11 cellular contexts compared by ENCODE assay signal in the genomic region with DNA sequence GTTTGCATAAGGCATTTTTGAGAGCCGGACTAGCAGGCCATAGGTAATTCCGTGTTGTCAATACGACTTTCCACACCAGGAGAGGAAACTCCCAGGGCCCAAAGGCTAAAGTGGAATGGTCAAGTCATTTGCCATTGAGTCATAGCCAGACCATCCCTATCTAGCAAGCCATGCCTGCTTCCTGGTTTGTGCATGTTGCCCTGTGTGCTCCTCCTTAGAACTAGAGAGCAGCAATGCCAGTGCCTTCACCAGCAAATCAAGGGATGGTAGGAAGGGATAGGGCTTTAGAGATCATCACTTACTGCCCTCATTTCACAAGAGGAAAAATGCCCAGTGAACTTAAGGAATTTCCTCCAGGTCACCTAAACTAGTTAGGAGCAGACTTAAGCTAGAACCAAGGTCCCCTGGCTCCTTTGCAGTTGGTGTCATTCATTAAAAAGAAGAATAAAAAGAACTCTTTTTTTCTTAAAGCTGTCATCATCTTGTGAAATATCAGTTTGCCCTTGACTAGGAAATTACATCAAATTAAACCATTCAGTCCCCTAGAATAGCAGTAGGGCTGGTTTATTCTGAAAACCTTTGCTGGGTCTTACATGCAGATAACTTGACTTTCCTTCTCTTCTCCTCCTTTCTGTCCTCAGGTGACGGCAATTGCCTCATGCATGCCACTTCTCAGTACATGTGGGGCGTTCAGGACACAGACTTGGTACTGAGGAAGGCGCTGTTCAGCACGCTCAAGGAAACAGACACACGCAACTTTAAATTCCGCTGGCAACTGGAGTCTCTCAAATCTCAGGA. TPM values are rescaled to one million over a fixed set of nuclear protein-coding genes. Genes with fewer than 3 reads are reported as not detected.
A peak's percentile ranks its signal among the peaks of the same experiment; 100 is the strongest.
DNase-seq lines count a peak whose midpoint lies in the region; ATAC-seq, FAIRE-seq and TF ChIP-seq lines count a peak whose summit lies in the region.
"Had no signal": no experiment of that assay in that cellular context is flagged by ENCODE, and none has a peak within 500 bp of the region (broad histone marks: within the 10 kb centered on the region; RNA-seq: fewer than 3 reads in every experiment).

No MANE protein-coding gene starts in this region.

- no peaks in the 10 kb centered on the region for H3K9me3 Mint-ChIP-seq in activated CD4-positive, alpha-beta memory T cell treated with anti-CD3 and anti-CD28 coated beads for 36 hours

- H3K27me3 ChIP-seq in gastroesophageal sphincter = no peaks in the 10 kb centered on the region
- H3K27me3 ChIP-seq in spleen (replicated peaks in 1 of 7) = no peaks in the 10 kb centered on the region

- H3K4me1 ChIP-seq in gastroesophageal sphincter (peaks cover 9 to 84% (median 26%) of the 10 kb centered on the region in 3 donors), spleen (peaks cover 46 to 100% (median 79%) of the 10 kb centered on the region in 6 donors)

- intact Hi-C loops in activated CD4-positive, alpha-beta memory T cell treated with anti-CD3 and anti-CD28 coated beads for 36 hours (cut with micrococcal nuclease) = no loop called here
- intact Hi-C loops in spleen (cut with DNase I; ENCODE audit: low total_unique reads) = loop anchor here (5.0 kb wide), 1 partner anchor 167 kb away; no protein-coding TSS in a partner anchor

- peaks cover 57% of the 10 kb centered on the region for H3K4me1 Mint-ChIP-seq in activated CD4-positive, alpha-beta memory T cell treated with anti-CD3 and anti-CD28 coated beads for 36 hours (ENCODE audit: low read depth)

- POLR2A ChIA-PET in activated CD4-positive, alpha-beta memory T cell treated with anti-CD3 and anti-CD28 coated beads for 36 hours (lab: Charles Lee) = interaction anchor here (0.6 to 5.5 kb wide), 12 partner anchors 9 to 229 kb away, joined by 3 to 49 read pairs (median 5); no protein-coding TSS in a partner anchor

- H3K36me3 ChIP-seq in gastroesophageal sphincter = peaks cover 5 to 64% of the 10 kb centered on the region in 2 donors
- peaks cover 10 to 74% (median 51%) of the 10 kb centered on the region in 6 donors for H3K36me3 ChIP-seq in spleen

- TF ChIP-seq EP300 in gastroesophageal sphincter (IDR thresholded peaks at IDR 0.05) = no peak

- peaks cover 100% of the 10 kb centered on the region for H3K36me3 Mint-ChIP-seq in activated CD4-positive, alpha-beta memory T cell treated with anti-CD3 and anti-CD28 coated beads for 36 hours

- WGBS in gastroesophageal sphincter (ENCODE audit: low coverage in 1 of 2), 2 donors = 80 to 90% methylated on average over 2 to 5 of the region's 9 CpGs
- 53 to 76% (median 65%) methylated on average over 9 of the region's 9 CpGs for WGBS in spleen, 5 donors

- CTCF ChIA-PET in activated CD4-positive, alpha-beta memory T cell treated with anti-CD3 and anti-CD28 coated beads for 36 hours (lab: Charles Lee) = interaction anchor here (0.9 to 11.1 kb wide), 11 partner anchors 6 to 217 kb away, joined by 3 to 270 read pairs (median 36); no protein-coding TSS in a partner anchor

- peak overlapping the region; percentile 93 for H3K27ac Mint-ChIP-seq in activated CD4-positive, alpha-beta memory T cell treated with anti-CD3 and anti-CD28 coated beads for 36 hours

- H3K4me3 ChIP-seq in gastroesophageal sphincter (no peak overlapping the region), spleen (peak overlapping the region in 1 of 8 donors; percentile 85)

- TF ChIP-seq POLR2A in GM12891 (IDR thresholded peaks at IDR 0.05; ENCODE audit: low read depth, low read length) (peak; percentile 77), gastroesophageal sphincter (IDR thresholded peaks at IDR 0.05) (no peak), spleen (IDR thresholded peaks at IDR 0.05) (no peak)

- H3K9me3 ChIP-seq in gastroesophageal sphincter (no peaks in the 10 kb centered on the region), spleen (no peaks in the 10 kb centered on the region)

- no peaks in the 10 kb centered on the region for H3K27me3 Mint-ChIP-seq in activated CD4-positive, alpha-beta memory T cell treated with anti-CD3 and anti-CD28 coated beads for 36 hours

- peak; percentile 90 for FAIRE-seq in GM12891 (lab: Jason Lieb, UNC)
- FAIRE-seq: islet of Langerhans had no signal

- H3K4me3 Mint-ChIP-seq in activated CD4-positive, alpha-beta memory T cell treated with anti-CD3 and anti-CD28 coated beads for 36 hours = peak overlapping the region; percentile 91

- ATAC-seq in gastroesophageal sphincter = no peak
- no peak for ATAC-seq in GM18498 (IDR thresholded peaks at IDR 0.05; ENCODE audit: unreplicated experiment)
- ATAC-seq: HCT116 had no signal

- peak overlapping the region in 3 of 4 donors; percentile 66 to 95 (median 66) for H3K27ac ChIP-seq in gastroesophageal sphincter
- peak overlapping the region; percentile 53 to 99 (median 84) for H3K27ac ChIP-seq in spleen

- DNase-seq in GM12891 (ENCODE audit: insufficient read length, low spot score) (no peak), spleen (no peak), T-helper 9 cell (no peak), NCI-H82 treated with DMSO at 0.1 percent for 48 hours (lab: John Stamatoyannopoulos, UW; ENCODE audit: unreplicated experiment) (no peak), NCI-H128 (lab: John Stamatoyannopoulos, UW; ENCODE audit: unreplicated experiment) (no peak)
- no peak for DNase-seq in activated CD4-positive, alpha-beta memory T cell treated with anti-CD3 and anti-CD28 coated beads for 36 hours
- DNase-seq: NCI-H524 had no signal

- TF ChIP-seq CTCF in gastroesophageal sphincter (IDR thresholded peaks at IDR 0.05) (no peak), spleen (IDR thresholded peaks at IDR 0.05 in 8 of 11, conservative IDR thresholded peaks at IDR 0.05 in 3 of 11) (no peak)

TF ChIP-seq in GM12891, 5 proteins besides CTCF, POLR2A, EP300 and RAD21:
- no peak for TF ChIP-seq TAF1 (IDR thresholded peaks at IDR 0.05; ENCODE audit: low read depth, low read length)
- TF ChIP-seq PAX5 (IDR thresholded peaks at IDR 0.05; ENCODE audit: insufficient read depth, low read length, severe bottlenecking) = no peak
- TF ChIP-seq SPI1 (IDR thresholded peaks at IDR 0.05; ENCODE audit: low read depth, low read length) = no peak
- no peak for TF ChIP-seq POU2F2 (IDR thresholded peaks at IDR 0.05; ENCODE audit: low read depth, low read length)
- TF ChIP-seq POLR2AphosphoS5 (IDR thresholded peaks at IDR 0.05; ENCODE audit: low read depth, low read length) = no peak
TF ChIP-seq in GM12891: peak in this region for 0.

RNA-seq across cellular contexts. Expression of gene TNFAIP3, which starts 7.3 kb away (rescaled TPM):
- polyA plus RNA-seq in GM12891 (2012; ENCODE audit: low read depth, missing spikeins) = 120 TPM
- total RNA-seq in activated CD4-positive, alpha-beta memory T cell treated with anti-CD3 and anti-CD28 coated beads for 36 hours = 100 to 1,000 TPM; 259 to 267 TPM
- 10 to 100 TPM; 11.2 to 40.7 (median 18.3) TPM for total RNA-seq in gastroesophageal sphincter
- total RNA-seq in spleen = 100 to 1,000 TPM in 3 of 7 donors, 10 to 100 TPM in 4; 41.1 to 133 (median 69.0) TPM
- 10 to 100 TPM; 23.2 to 31.9 (median 25.0) TPM for polyA plus RNA-seq in spleen
